In the genomic region with DNA sequence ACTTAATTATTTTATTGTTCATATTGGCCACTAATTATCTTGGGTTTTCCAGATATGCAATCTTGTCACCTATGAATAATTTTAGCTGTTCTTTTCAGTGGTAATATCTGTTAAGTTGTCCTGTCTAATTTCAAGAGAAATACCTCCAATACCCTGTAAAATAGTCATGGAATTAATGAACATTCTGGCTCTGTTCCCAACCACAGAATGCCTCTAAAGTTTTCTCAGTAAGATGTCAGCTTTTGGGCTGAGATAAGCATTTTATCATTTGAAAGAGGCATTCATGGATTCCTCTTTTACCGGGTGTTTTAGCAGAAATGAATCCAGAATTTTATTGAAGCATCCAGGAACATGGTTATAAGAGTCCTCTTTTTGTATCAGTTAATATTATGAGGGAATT, we compare ENCODE assay signal across 18 cellular contexts.
DNase-seq lines count a peak whose midpoint lies in the region; ATAC-seq, FAIRE-seq and TF ChIP-seq lines count a peak whose summit lies in the region.
"Had no signal": no experiment of that assay in that cellular context is flagged by ENCODE, and none has a peak within 500 bp of the region (broad histone marks: within the 10 kb centered on the region; RNA-seq: fewer than 3 reads in every experiment).

No MANE protein-coding gene starts in this region.

- no peak for ATAC-seq in PC-3
- no peak for ATAC-seq in HG03469 (IDR thresholded peaks at IDR 0.05; ENCODE audit: unreplicated experiment)
- ATAC-seq in GM18873 (IDR thresholded peaks at IDR 0.05; ENCODE audit: low FRiP score, unreplicated experiment): no peak
- ATAC-seq in heart right ventricle: no peak
- ATAC-seq: activated CD8-positive, alpha-beta T cell treated with anti-CD3 and anti-CD28 coated beads, Interleukin-2, amount 10 ng/mL, durations not matched to agents 7 days and 5 days; right cardiac atrium had no signal

- CTCF ChIA-PET in BJ (lab: Yijun Ruan, JAX): interaction anchor here (1.6 kb wide), 1 partner anchor 18 kb away, joined by 4 read pairs; no protein-coding TSS in a partner anchor
- CTCF ChIA-PET in PC-3 (lab: Charles Lee): no interaction called here

- H3K4me2 ChIP-seq in PC-3 (ENCODE audit: low read length): no peak overlapping the region

- no peaks in the 10 kb centered on the region for H3F3A ChIP-seq in PC-3 (ENCODE audit: low read length, unreplicated experiment)

- H3K79me2 ChIP-seq in PC-3 (ENCODE audit: low read length): no peaks in the 10 kb centered on the region

- H3K9ac ChIP-seq in PC-3 (ENCODE audit: low read length): no peak overlapping the region

- H2AFZ ChIP-seq in PC-3 (ENCODE audit: low read length): no peak overlapping the region

- intact Hi-C loops in PC-3 (cut with micrococcal nuclease) (no loop called here), heart right ventricle (cut with DNase I) (no loop called here)

- no peak overlapping the region for H3K4me3 ChIP-seq in BJ (ENCODE audit: low read depth, low read length)
- H3K4me3 ChIP-seq in PC-3 (ENCODE audit: low read length): no peak overlapping the region
- H3K4me3 ChIP-seq in bronchial epithelial cell (ENCODE audit: low read depth, low read length): no peak overlapping the region
- H3K4me3 ChIP-seq in heart right ventricle: no peak overlapping the region
- H3K4me3 ChIP-seq: Peyer's patch had no signal

- BruUV-seq in PC-3 (replicated peaks; lab: Mats Ljungman, UMichigan): no TSS peak

- WGBS in heart right ventricle, 2 donors: 50 to 69% methylated on average over 1 of the region's 1 CpG

- H3K4me1 ChIP-seq in PC-3 (ENCODE audit: insufficient read depth, low read length) (no peaks in the 10 kb centered on the region), heart right ventricle (peaks cover 0 to 13% (median 0%) of the 10 kb centered on the region in 9 donors)

- no peaks in the 10 kb centered on the region for H4K20me1 ChIP-seq in PC-3 (ENCODE audit: low read length)

- H3K27me3 ChIP-seq in BJ (ENCODE audit: control insufficient read depth, insufficient read depth, low read length) (no peaks in the 10 kb centered on the region), PC-3 (ENCODE audit: low read length) (no peaks in the 10 kb centered on the region), bronchial epithelial cell (ENCODE audit: control insufficient read depth, insufficient read depth, low read length) (no peaks in the 10 kb centered on the region), heart right ventricle (no peaks in the 10 kb centered on the region)
- H3K27me3 ChIP-seq: Peyer's patch had no signal

- DNase-seq in BJ (ENCODE audit: low read depth): peak; percentile 38
- DNase-seq in PC-3: peak; percentile 7
- peak; percentile 29 for DNase-seq in bronchial epithelial cell (ENCODE audit: low read depth)
- DNase-seq in lung microvascular endothelial cell (ENCODE audit: low read depth in 2 of 2): peak; percentile 7 to 10
- no peak for DNase-seq in HK-2 (ENCODE audit: unreplicated experiment)
- no peak for DNase-seq in heart right ventricle
- DNase-seq: activated CD8-positive, alpha-beta T cell treated with anti-CD3 and anti-CD28 coated beads, Interleukin-2, amount 10 ng/mL, durations not matched to agents 7 days and 5 days; H7; midbrain; MM.1S; NCI-H2081; Peyer's patch; right cardiac atrium; stimulated activated CD4-positive, alpha-beta T cell treated with anti-CD3 and anti-CD28 coated beads, Interleukin-2, amount 100 ng/mL, for 24 hours had no signal

- H3K27ac ChIP-seq in PC-3 (ENCODE audit: low read length) (no peak overlapping the region), heart right ventricle (no peak overlapping the region)
- H3K27ac ChIP-seq: Peyer's patch had no signal

- POLR2A ChIA-PET in BJ (lab: Charles Lee): no interaction called here
- POLR2A ChIA-PET in PC-3 (lab: Charles Lee; ENCODE audit: unreplicated experiment): no interaction called here

- H3K9me2 ChIP-seq in PC-3 (replicated peaks; ENCODE audit: low read length): no peaks in the 10 kb centered on the region

- TF ChIP-seq CTCF in BJ (IDR thresholded peaks at IDR 0.05; ENCODE audit: insufficient read depth, low read depth, low read length) (no peak), PC-3 (conservative IDR thresholded peaks at IDR 0.05; ENCODE audit: low read depth, low read length) (no peak), bronchial epithelial cell (IDR thresholded peaks at IDR 0.05; ENCODE audit: insufficient read depth, low read length, severe bottlenecking) (no peak), heart right ventricle (IDR thresholded peaks at IDR 0.05) (no peak)

- no peak for FAIRE-seq in bronchial epithelial cell (lab: Jason Lieb, UNC)
- FAIRE-seq: endometrium, keratinocyte had no signal

- H3K36me3 ChIP-seq in BJ (ENCODE audit: control insufficient read depth, insufficient read depth, low read length) (no peaks in the 10 kb centered on the region), PC-3 (ENCODE audit: low read depth, low read length) (no peaks in the 10 kb centered on the region), bronchial epithelial cell (ENCODE audit: control insufficient read depth, insufficient read depth, low read length) (no peaks in the 10 kb centered on the region), heart right ventricle (peaks cover 0 to 6% (median 0%) of the 10 kb centered on the region in 9 donors)

- H3K9me3 ChIP-seq in PC-3 (ENCODE audit: low read length): no peaks in the 10 kb centered on the region
- H3K9me3 ChIP-seq in heart right ventricle: peaks cover 0 to 10% (median 0%) of the 10 kb centered on the region in 11 donors
- H3K9me3 ChIP-seq: Peyer's patch had no signal

Comparison
In these comparisons a context has a peak if more than half of its experiments do, and no peak if none do; other contexts are left out.
1. DNase-seq: peak in BJ (single experiment), PC-3 (single experiment), bronchial epithelial cell (single experiment) and lung microvascular endothelial cell (2 of 2); none in HK-2 (single experiment) and heart right ventricle (0 of 2).